Comparison of ENCODE assay signal across 25 cellular contexts in the genomic region with DNA sequence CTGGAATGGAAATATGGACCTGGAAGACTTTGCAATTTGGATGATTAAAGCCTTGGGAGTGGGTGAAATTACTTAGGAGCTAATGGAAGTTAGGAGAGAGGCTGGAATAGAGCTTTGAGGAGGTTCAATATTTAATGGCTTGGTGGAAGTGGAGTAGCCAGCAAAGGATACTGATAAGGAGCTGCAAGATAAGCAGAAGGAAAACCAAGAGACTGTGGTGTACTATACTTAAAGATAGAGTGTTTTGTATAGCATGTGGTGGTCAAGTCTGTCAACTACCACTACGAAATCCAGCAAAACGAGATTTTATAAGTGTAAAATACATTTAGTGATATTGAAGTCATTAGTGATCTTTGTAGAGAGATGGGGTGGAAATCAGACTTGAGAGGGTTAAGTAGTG.
"Had no signal": no experiment of that assay in that cellular context is flagged by ENCODE, and none has a peak within 500 bp of the region (broad histone marks: within the 10 kb centered on the region; RNA-seq: fewer than 3 reads in every experiment).

No MANE protein-coding gene starts in this region.

- FAIRE-seq: small intestine had no signal

- DNase-seq: naive thymus-derived CD8-positive, alpha-beta T cell; nephron progenitor cell; occipital lobe; ovary; posterior cingulate gyrus; psoas muscle; right cardiac atrium; right lobe of liver; sigmoid colon; small intestine; stimulated activated CD4-positive, alpha-beta T cell treated with anti-CD3 and anti-CD28 coated beads, Interleukin-15, amount 100 ng/mL, for 24 hours; stimulated activated CD4-positive, alpha-beta T cell treated with anti-CD3 and anti-CD28 coated beads, Interleukin-2, amount 100 ng/mL, for 24 hours; stimulated activated CD4-positive, alpha-beta T cell treated with anti-CD3 and anti-CD28 coated beads, Interleukin-2, amount 100 ng/mL, for 48 hours; stimulated activated CD4-positive, alpha-beta T cell treated with anti-CD3 and anti-CD28 coated beads, Interleukin-4, amount 100 ng/mL, for 24 hours; stimulated activated naive B cell treated with anti-CD40 and anti-IgM and Interleukin-4, amounts not matched to agents 10 μg/mL and 1 μg/mL and 100 μg/mL, for 72 hours; stimulated activated naive CD4-positive, alpha-beta T cell treated with Interleukin-2 at 50 U/mL for 16 hours; stomach; testis; tibial artery; transverse colon; upper lobe of right lung; uterus had no signal

- H3K4me3 ChIP-seq: ovary, psoas muscle, right lobe of liver, sigmoid colon, stomach, testis, tibial artery, transverse colon, upper lobe of right lung, uterus had no signal

- ATAC-seq: naive thymus-derived CD8-positive, alpha-beta T cell; natural killer cell treated with Interleukin-12 subunit alpha and Interleukin-12 subunit beta and Interleukin-15 and Interleukin-18, amount 100 ng/mL, for 72 hours; psoas muscle; right cardiac atrium; right lobe of liver; stimulated activated effector memory CD8-positive, alpha-beta T cell treated with anti-CD3 and anti-CD28 coated beads, Interleukin-12 subunit alpha, Interleukin-12 subunit beta, amount 100 ng/mL, for 72 hours; stimulated activated naive B cell treated with anti-CD40 and anti-IgM and Interleukin-4, amounts not matched to agents 10 μg/mL and 1 μg/mL and 100 μg/mL, for 72 hours; upper lobe of right lung had no signal

- H3K4me1 ChIP-seq: parathyroid adenoma, psoas muscle, right lobe of liver, sigmoid colon, stomach, testis, tibial artery, transverse colon, upper lobe of right lung, uterus had no signal

- H3K9ac ChIP-seq: parathyroid adenoma had no signal

- H3K9me3 ChIP-seq: ovary, psoas muscle, right lobe of liver, sigmoid colon, testis, transverse colon, upper lobe of right lung, uterus had no signal

- H3K27me3 ChIP-seq: ovary, right lobe of liver, sigmoid colon, stomach, testis, tibial artery, transverse colon, upper lobe of right lung, uterus had no signal

- H3K79me2 ChIP-seq: parathyroid adenoma had no signal

- H2AFZ ChIP-seq: parathyroid adenoma had no signal

- H3K36me3 ChIP-seq: ovary, right lobe of liver, sigmoid colon, stomach, tibial artery, transverse colon, upper lobe of right lung, uterus had no signal

- H3K27ac ChIP-seq: ovary, parathyroid adenoma, psoas muscle, right lobe of liver, sigmoid colon, stomach, testis, tibial artery, transverse colon, upper lobe of right lung, uterus had no signal
